ENCODE assay signal across 10 cellular contexts in genomic region chr6:33668914-33669313, GRCh38. TPM values are rescaled to one million over a fixed set of nuclear protein-coding genes. Genes with fewer than 3 reads are reported as not detected.
DNase-seq lines count a peak whose midpoint lies in the region; ATAC-seq and TF ChIP-seq lines count a peak whose summit lies in the region.
"Had no signal": no experiment of that assay in that cellular context is flagged by ENCODE, and none has a peak within 500 bp of the region (broad histone marks: within the 10 kb centered on the region; RNA-seq: fewer than 3 reads in every experiment).

No MANE protein-coding gene starts in this region.

- H3K4me3 ChIP-seq in CD8-positive, alpha-beta memory T cell (ENCODE audit: low read length) = no peak overlapping the region
- H3K4me3 ChIP-seq in neuronal stem cell (ENCODE audit: low read length in 2 of 2) = no peak overlapping the region
- no peak overlapping the region for H3K4me3 ChIP-seq in testis
- no peak overlapping the region for H3K4me3 ChIP-seq in body of pancreas

- peak overlapping the region; percentile 32 for H3K18ac ChIP-seq in neuronal stem cell (ENCODE audit: low read length)

- H3K27ac Mint-ChIP-seq in CD8-positive, alpha-beta memory T cell = peak overlapping the region in 5 of 8 donors; percentile 19 to 80 (median 66)

- H3K27ac ChIP-seq in CD8-positive, alpha-beta memory T cell (ENCODE audit: low read depth, low read length) = no peak overlapping the region
- peak overlapping the region; percentile 87 for H3K27ac ChIP-seq in RWPE1
- H3K27ac ChIP-seq in neuronal stem cell (replicated peaks; ENCODE audit: low read length) = no peak overlapping the region
- no peak overlapping the region for H3K27ac ChIP-seq in testis
- no peak overlapping the region for H3K27ac ChIP-seq in body of pancreas
- H3K27ac ChIP-seq: C4-2B had no signal

- H3K27me3 Mint-ChIP-seq in CD8-positive, alpha-beta memory T cell = no peaks in the 10 kb centered on the region

- H3K79me1 ChIP-seq in neuronal stem cell (ENCODE audit: low read depth, low read length) = no peaks in the 10 kb centered on the region

- no peak overlapping the region for H3K23ac ChIP-seq in neuronal stem cell (ENCODE audit: low read depth, low read length, poor library complexity)

- H3K36me3 ChIP-seq in CD8-positive, alpha-beta memory T cell (ENCODE audit: insufficient read depth, low read length) = peaks cover 44% of the 10 kb centered on the region
- no peaks in the 10 kb centered on the region for H3K36me3 ChIP-seq in neuronal stem cell (replicated peaks in 1 of 2; ENCODE audit: control insufficient read depth in 2 of 2, insufficient read depth in 2 of 2, low read length in 2 of 2)
- no peaks in the 10 kb centered on the region for H3K36me3 ChIP-seq in testis (ENCODE audit: low read depth, missing control alignments)
- H3K36me3 ChIP-seq in body of pancreas (replicated peaks in 1 of 2; ENCODE audit: insufficient read depth in 1 of 2, low read depth in 2 of 2) = peaks cover 5 to 9% of the 10 kb centered on the region in 2 donors

- in situ Hi-C loops in G401 (cut with HindIII; ENCODE audit: low sequenced_read_pairs) = loop anchor here (10.0 kb wide), 1 partner anchor 84 kb away; the partner anchor contains the start of gene BAK1

- H3K14ac ChIP-seq in neuronal stem cell (ENCODE audit: low read length) = no peak overlapping the region

- no peak overlapping the region for H2AFZ ChIP-seq in neuronal stem cell (ENCODE audit: low read length)

- no peaks in the 10 kb centered on the region for H3K27me3 ChIP-seq in CD8-positive, alpha-beta memory T cell (ENCODE audit: insufficient read depth, low read length, poor library complexity, severe bottlenecking)
- H3K27me3 ChIP-seq in neuronal stem cell (ENCODE audit: control insufficient read depth in 3 of 3, insufficient read depth in 3 of 3, low read depth in 1 of 3, low read length in 3 of 3) = no peaks in the 10 kb centered on the region
- H3K27me3 ChIP-seq in testis = no peaks in the 10 kb centered on the region
- H3K27me3 ChIP-seq in body of pancreas = no peaks in the 10 kb centered on the region

- no peaks in the 10 kb centered on the region for H3K9me3 ChIP-seq in CD8-positive, alpha-beta memory T cell (ENCODE audit: low read length)
- no peaks in the 10 kb centered on the region for H3K9me3 ChIP-seq in neuronal stem cell (replicated peaks in 1 of 2; ENCODE audit: control insufficient read depth in 2 of 2, insufficient read depth in 1 of 2, low read depth in 1 of 2, low read length in 2 of 2)
- no peaks in the 10 kb centered on the region for H3K9me3 ChIP-seq in testis
- H3K9me3 ChIP-seq in body of pancreas = no peaks in the 10 kb centered on the region

- TF ChIP-seq CTCF in RWPE1 (conservative IDR thresholded peaks at IDR 0.05; ENCODE audit: low read depth) = no peak
- TF ChIP-seq CTCF in testis (IDR thresholded peaks at IDR 0.05) = no peak
- no peak for TF ChIP-seq CTCF in body of pancreas (IDR thresholded peaks at IDR 0.05)

- no peak overlapping the region for H2BK12ac ChIP-seq in neuronal stem cell (ENCODE audit: low read length)

- no CpG with 5 or more reads among the region's 17 CpGs for WGBS in neuronal stem cell (ENCODE audit: extremely low coverage in 2 of 2, insufficient read length in 2 of 2, insufficient replicate concordance in 1 of 2), 2 donors
- 78 to 85% methylated on average over 14 to 17 of the region's 17 CpGs for WGBS in testis, 2 donors
- whole genome bisulfite sequencing in body of pancreas, 2 donors = 71 to 78% methylated on average over 14 to 17 of the region's 17 CpGs

- H4K91ac ChIP-seq in neuronal stem cell (ENCODE audit: low read depth, low read length, poor library complexity) = no peak overlapping the region

- peaks cover 15% of the 10 kb centered on the region for H3K4me1 ChIP-seq in CD8-positive, alpha-beta memory T cell (ENCODE audit: insufficient read depth, low read length)
- H3K4me1 ChIP-seq in neuronal stem cell (ENCODE audit: control insufficient read depth in 2 of 2, insufficient read depth in 1 of 2, low read depth in 1 of 2, low read length in 2 of 2) = peaks cover 6 to 11% of the 10 kb centered on the region in 2 donors
- no peaks in the 10 kb centered on the region for H3K4me1 ChIP-seq in testis
- no peaks in the 10 kb centered on the region for H3K4me1 ChIP-seq in body of pancreas

- CTCF ChIA-PET in CD8-positive, alpha-beta memory T cell (lab: Charles Lee) = interaction anchor here (0.6 to 1.7 kb wide), 2 partner anchors 16 to 32 kb away, joined by 3 to 5 read pairs; no protein-coding TSS in a partner anchor
- CTCF ChIA-PET in RWPE1 (lab: Yijun Ruan, JAX) = interaction anchor here (1.1 kb wide), 1 partner anchor 82 kb away, joined by 3 read pairs; no protein-coding TSS in a partner anchor

- H4K8ac ChIP-seq in neuronal stem cell (ENCODE audit: low read depth, low read length) = no peak overlapping the region

- peak in 2 of 5 donors; percentile 16 to 21 for DNase-seq in CD8-positive, alpha-beta memory T cell
- peak; percentile 95 for DNase-seq in RWPE1 (ENCODE audit: low spot score)
- DNase-seq in activated effector memory CD4-positive, alpha-beta T cell treated with anti-CD3 and anti-CD28 coated beads, Interleukin-2, amount 50 U/mL, for 16 hours = peak; percentile 87
- DNase-seq in neuronal stem cell (ENCODE audit: low spot score) = no peak
- DNase-seq in G401 (ENCODE audit: low spot score) = no peak
- no peak for DNase-seq in testis
- DNase-seq in body of pancreas = no peak
- DNase-seq: activated CD8-positive, alpha-beta memory T cell treated with anti-CD3 and anti-CD28 coated beads, Interleukin-2, amount 50 U/mL, for 4 hours had no signal

- no peak overlapping the region for H3K9ac ChIP-seq in neuronal stem cell (ENCODE audit: low read depth, low read length, poor library complexity)

- intact Hi-C loops in testis (cut with DNase I; ENCODE audit: low total_unique reads) = no loop called here
- intact Hi-C loops in body of pancreas (cut with DNase I) = no loop called here

- no peak overlapping the region for H3K4ac ChIP-seq in neuronal stem cell (ENCODE audit: low read length)

- H3K4me3 Mint-ChIP-seq in CD8-positive, alpha-beta memory T cell = no peak overlapping the region

- no peak overlapping the region for H2BK120ac ChIP-seq in neuronal stem cell (ENCODE audit: low read depth, low read length)

- H3K9me3 Mint-ChIP-seq in CD8-positive, alpha-beta memory T cell = no peaks in the 10 kb centered on the region

- peaks cover 2 to 13% (median 8%) of the 10 kb centered on the region in 3 donors for H3K4me1 Mint-ChIP-seq in CD8-positive, alpha-beta memory T cell

- ATAC-seq in body of pancreas = no peak
- no peak for ATAC-seq in GM19324 (IDR thresholded peaks at IDR 0.05; ENCODE audit: low FRiP score, unreplicated experiment)

- H3K36me3 Mint-ChIP-seq in CD8-positive, alpha-beta memory T cell = peaks cover 5 to 90% (median 15%) of the 10 kb centered on the region in 3 donors

- no peak overlapping the region for H2BK15ac ChIP-seq in neuronal stem cell (ENCODE audit: low read length)

- H2AK5ac ChIP-seq in neuronal stem cell (ENCODE audit: low read depth, low read length) = no peak overlapping the region

- POLR2A ChIA-PET in CD8-positive, alpha-beta memory T cell (lab: Charles Lee) = no interaction called here
- POLR2A ChIA-PET in RWPE1 (lab: Yijun Ruan, JAX; ENCODE audit: low non-redundant PET) = no interaction called here

- TF ChIP-seq POLR2A in testis (IDR thresholded peaks at IDR 0.05) (no peak), body of pancreas (IDR thresholded peaks at IDR 0.05) (no peak)

- H2BK5ac ChIP-seq in neuronal stem cell (ENCODE audit: low read length) = peak overlapping the region; percentile 34

- H3K4me2 ChIP-seq in neuronal stem cell (ENCODE audit: insufficient read depth, low read length, poor library complexity, severe bottlenecking) = no peak overlapping the region

RNA-seq across cellular contexts. Expression of gene UQCC2, which starts 42.6 kb away (rescaled TPM):
- 100 to 1,000 TPM; 150 to 157 TPM for total RNA-seq in CD8-positive, alpha-beta memory T cell
- polyA plus RNA-seq in CD8-positive, alpha-beta memory T cell = 46.7 TPM
- 222 TPM for polyA plus RNA-seq in neuronal stem cell (2013, experiment 1 of 2)
- 222 TPM for polyA plus RNA-seq in neuronal stem cell (2013, experiment 2 of 2)
- 24.9 and 51.4 TPM in 2 replicates for total RNA-seq in G401 (2014; rRNA removed; shearing (Covaris generic))
- total RNA-seq in testis (10 to 100 TPM; 18.1 to 36.2 TPM), body of pancreas (10 to 100 TPM in 1 of 2 donors, 1 to 10 TPM in 1; 4.0 to 17.6 TPM)
- polyA plus RNA-seq in testis (ENCODE audit: insufficient read depth, low read depth, low replicate concordance) = 119 TPM

RNA-seq across cellular contexts. Expression of gene ITPR3, which starts 47.8 kb away (rescaled TPM):
- total RNA-seq in CD8-positive, alpha-beta memory T cell = 10 to 100 TPM; 42.0 to 43.3 TPM
- polyA plus RNA-seq in CD8-positive, alpha-beta memory T cell = 7.9 TPM
- polyA plus RNA-seq in neuronal stem cell (2013, experiment 1 of 2) = 1.4 TPM
- polyA plus RNA-seq in neuronal stem cell (2013, experiment 2 of 2) = 1.4 TPM
- total RNA-seq in G401 (2014; rRNA removed; shearing (Covaris generic)) = 66.0 and 67.9 TPM in 2 replicates
- total RNA-seq in testis = 100 to 1,000 TPM in 1 of 2 donors, 10 to 100 TPM in 1; 80.3 to 146 TPM
- polyA plus RNA-seq in testis (ENCODE audit: insufficient read depth, low read depth, low replicate concordance) = 58.2 TPM
- 10 to 100 TPM; 17.5 to 25.9 TPM for total RNA-seq in body of pancreas

Comparison
In these comparisons a context has a peak if more than half of its experiments do, and no peak if none do; other contexts are left out.
1. DNase-seq: peak in RWPE1 (single experiment) and activated effector memory CD4-positive, alpha-beta T cell treated with anti-CD3 and anti-CD28 coated beads, Interleukin-2, amount 50 U/mL, for 16 hours (single experiment); none in neuronal stem cell (single experiment), G401 (single experiment), testis (single experiment) and body of pancreas (0 of 4).